ENCODE assay signal across 23 cellular contexts in genomic region chr2:157853211-157853610, GRCh38.
"Had no signal": no experiment of that assay in that cellular context is flagged by ENCODE, and none has a peak within 500 bp of the region (broad histone marks: within the 10 kb centered on the region; RNA-seq: fewer than 3 reads in every experiment).

No MANE protein-coding gene starts in this region.

- H3K27ac Mint-ChIP-seq: activated B cell treated with CpG ODN at 0.5 μM for 24 hours; activated CD8-positive, alpha-beta T cell treated with anti-CD3 and anti-CD28 coated beads for 36 hours; nephron; stimulated activated naive CD8-positive, alpha-beta T cell treated with anti-CD3 and anti-CD28 coated beads, Interleukin-15, amount 100 ng/mL, for 72 hours had no signal

- H3K4me1 Mint-ChIP-seq: activated B cell treated with CpG ODN at 0.5 μM for 24 hours, nephron had no signal

- ATAC-seq: activated CD8-positive, alpha-beta T cell treated with anti-CD3 and anti-CD28 coated beads for 36 hours; activated naive CD4-positive, alpha-beta T cell treated with anti-CD3 and anti-CD28 coated beads, Interleukin-2, amount 50 U/mL, for 72 hours; stimulated activated naive CD8-positive, alpha-beta T cell treated with anti-CD3 and anti-CD28 coated beads, Interleukin-15, amount 100 ng/mL, for 72 hours had no signal

- H3K27me3 Mint-ChIP-seq: activated B cell treated with CpG ODN at 0.5 μM for 24 hours; activated CD8-positive, alpha-beta T cell treated with anti-CD3 and anti-CD28 coated beads for 36 hours; stimulated activated naive CD8-positive, alpha-beta T cell treated with anti-CD3 and anti-CD28 coated beads, Interleukin-15, amount 100 ng/mL, for 72 hours had no signal

- DNase-seq: activated B cell treated with CpG ODN at 0.5 μM for 24 hours; activated CD4-positive, alpha-beta T cell treated with anti-CD3 and anti-CD28 coated beads for 48 hours; activated CD8-positive, alpha-beta T cell treated with anti-CD3 and anti-CD28 coated beads for 36 hours; activated gamma-delta T cell; activated T-cell treated with anti-CD3 and anti-CD28 coated beads, Interleukin-2, amount 50 U/mL, for 48 hours; adrenal gland; dorsolateral prefrontal cortex; foreskin melanocyte; glutamatergic neuron; hippocampal formation; left cardiac atrium; midbrain; retina; stimulated activated CD4-positive, alpha-beta T cell treated with anti-CD3 and anti-CD28 coated beads, Interleukin-12 subunit alpha, Interleukin-12 subunit beta, amount 100 ng/mL, for 4 hours; stimulated activated CD4-positive, alpha-beta T cell treated with anti-CD3 and anti-CD28 coated beads, Interleukin-1b, Interleukin-23, amount 100 ng/mL, for 48 hours; stimulated activated naive CD8-positive, alpha-beta T cell treated with anti-CD3 and anti-CD28 coated beads, Interleukin-15, amount 100 ng/mL, for 72 hours; SW 1271; transverse colon; uterus had no signal

- H3K4me3 ChIP-seq: adrenal gland, dorsolateral prefrontal cortex, lung, suprapubic skin, transverse colon, uterus had no signal

- H3K4me3 Mint-ChIP-seq: activated B cell treated with CpG ODN at 0.5 μM for 24 hours; activated CD8-positive, alpha-beta T cell treated with anti-CD3 and anti-CD28 coated beads for 36 hours; nephron; stimulated activated naive CD8-positive, alpha-beta T cell treated with anti-CD3 and anti-CD28 coated beads, Interleukin-15, amount 100 ng/mL, for 72 hours had no signal

- H3K9me3 Mint-ChIP-seq: activated B cell treated with CpG ODN at 0.5 μM for 24 hours; activated CD8-positive, alpha-beta T cell treated with anti-CD3 and anti-CD28 coated beads for 36 hours; activated naive CD4-positive, alpha-beta T cell treated with anti-CD3 and anti-CD28 coated beads, Interleukin-2, amount 50 U/mL, for 72 hours; nephron; stimulated activated naive CD8-positive, alpha-beta T cell treated with anti-CD3 and anti-CD28 coated beads, Interleukin-15, amount 100 ng/mL, for 72 hours had no signal
